ENCODE assay signal across 24 cellular contexts in the genomic region with DNA sequence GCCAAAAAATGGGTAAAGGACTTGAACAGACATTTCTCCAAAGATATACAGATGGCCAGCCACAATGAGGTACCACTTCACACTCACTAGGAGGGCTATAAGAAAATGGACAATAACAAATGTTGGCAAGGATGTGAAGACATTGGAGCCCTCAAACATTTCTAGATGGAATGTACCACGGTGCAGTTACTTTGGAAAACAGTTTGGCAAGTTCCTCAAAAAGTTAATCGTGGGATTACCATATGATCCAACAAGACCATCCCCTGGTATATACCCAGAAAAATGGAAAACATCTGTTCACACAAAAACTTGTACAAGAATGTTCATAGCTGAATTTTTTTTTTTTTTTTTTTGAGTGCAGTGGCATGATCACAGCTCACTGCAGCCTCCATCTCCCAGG. TPM values are rescaled to one million over a fixed set of nuclear protein-coding genes. Genes with fewer than 3 reads are reported as not detected.
"Had no signal": no experiment of that assay in that cellular context is flagged by ENCODE, and none has a peak within 500 bp of the region (broad histone marks: within the 10 kb centered on the region; RNA-seq: fewer than 3 reads in every experiment).

No MANE protein-coding gene starts in this region.

- H2AFZ ChIP-seq: parathyroid adenoma had no signal

- H3K27me3 ChIP-seq: adrenal gland, esophagus muscularis mucosa, tibial artery had no signal

- H3K36me3 ChIP-seq: adrenal gland, esophagus muscularis mucosa, tibial artery had no signal

- DNase-seq: activated CD4-positive, alpha-beta T cell treated with anti-CD3 and anti-CD28 coated beads for 1 hour; activated CD4-positive, alpha-beta T cell treated with anti-CD3 and anti-CD28 coated beads, Interleukin-2, amount 50 U/mL, for 1 hour; activated CD8-positive, alpha-beta memory T cell treated with anti-CD3 and anti-CD28 coated beads for 24 hours; activated CD8-positive, alpha-beta memory T cell treated with anti-CD3 and anti-CD28 coated beads, Interleukin-2, amount 50 U/mL, for 4 hours; activated T-cell treated with anti-CD3 and anti-CD28 coated beads, Interleukin-2, amount 50 U/mL, for 24 hours; adrenal gland; central memory CD4-positive, alpha-beta T cell; effector memory CD8-positive, alpha-beta T cell; foreskin melanocyte; hippocampal formation; left ventricle myocardium superior; midbrain; natural killer cell; right cardiac atrium; stimulated activated CD4-positive, alpha-beta T cell treated with anti-CD3 and anti-CD28 coated beads, Interleukin-12 subunit alpha, Interleukin-12 subunit beta, amount 100 ng/mL, for 4 hours; stimulated activated CD4-positive, alpha-beta T cell treated with anti-CD3 and anti-CD28 coated beads, Interleukin-4, amount 100 ng/mL, for 4 hours; T-helper 9 cell had no signal

- H3K9ac ChIP-seq: parathyroid adenoma had no signal

- H3K79me2 ChIP-seq: parathyroid adenoma had no signal

- H3K4me1 ChIP-seq: adrenal gland, parathyroid adenoma had no signal

- H3K9me3 ChIP-seq: adrenal gland, esophagus muscularis mucosa, tibial artery had no signal

- H3K27ac ChIP-seq: adrenal gland, parathyroid adenoma had no signal

- FAIRE-seq: astrocyte, colon, endothelial cell of umbilical vein had no signal

- ATAC-seq: activated T-helper 17 cell treated with anti-CD3 and anti-CD28 coated beads, Interleukin-2, amount 50 U/mL, for 72 hours; effector memory CD8-positive, alpha-beta T cell; left ventricle myocardium superior; natural killer cell; right cardiac atrium had no signal

- H3K4me3 ChIP-seq: adrenal gland, esophagus muscularis mucosa, tibial artery had no signal

RNA-seq across cellular contexts. Expression of gene HRH1, which starts 15.9 kb away (rescaled TPM):
- total RNA-seq: natural killer cell had no signal
